Comparison of ENCODE assay signal across 10 cellular contexts in the genomic region with DNA sequence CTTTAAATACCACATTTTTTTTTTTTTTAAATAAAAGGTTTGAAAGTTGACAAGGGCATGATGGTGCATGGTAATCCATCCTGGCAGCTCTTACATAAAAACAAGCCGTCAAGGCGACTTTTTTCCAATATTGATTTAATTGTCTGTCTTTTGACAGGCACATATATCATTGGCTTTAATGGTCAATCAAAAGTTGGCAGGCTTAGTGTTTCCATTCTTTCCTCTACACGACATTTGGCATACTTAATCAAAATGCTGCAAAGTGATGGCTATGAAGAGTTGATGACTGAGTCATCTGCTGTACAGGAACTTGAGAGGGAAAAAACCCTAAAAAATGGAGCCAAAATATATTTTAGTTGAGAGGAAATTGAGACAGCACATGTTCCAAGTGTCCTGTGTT. TPM values are rescaled to one million over a fixed set of nuclear protein-coding genes. Genes with fewer than 3 reads are reported as not detected.
A peak's percentile ranks its signal among the peaks of the same experiment; 100 is the strongest.
DNase-seq lines count a peak whose midpoint lies in the region; ATAC-seq, FAIRE-seq and TF ChIP-seq lines count a peak whose summit lies in the region.
"Had no signal": no experiment of that assay in that cellular context is flagged by ENCODE, and none has a peak within 500 bp of the region (broad histone marks: within the 10 kb centered on the region; RNA-seq: fewer than 3 reads in every experiment).

No MANE protein-coding gene starts in this region.

- no peaks in the 10 kb centered on the region for H3K4me1 Mint-ChIP-seq in Caco-2 (ENCODE audit: low read depth, unreplicated experiment)

- H3K9me3 ChIP-seq in ovary: no peaks in the 10 kb centered on the region
- no peaks in the 10 kb centered on the region for H3K9me3 ChIP-seq in Caco-2

- CTCF ChIA-PET in Caco-2 (lab: Charles Lee): no interaction called here

- no peak overlapping the region for H3K4me3 Mint-ChIP-seq in Caco-2 (ENCODE audit: unreplicated experiment)

- no peak for FAIRE-seq in bronchial epithelial cell (lab: Jason Lieb, UNC)

- no peaks in the 10 kb centered on the region for H3K27me3 Mint-ChIP-seq in Caco-2 (ENCODE audit: insufficient read depth, unreplicated experiment)

- H3K4me3 ChIP-seq in bronchial epithelial cell (ENCODE audit: low read depth, low read length) (no peak overlapping the region), ovary (peak overlapping the region; percentile 71), Caco-2 (ENCODE audit: low read depth, low read length) (no peak overlapping the region)

- H3K36me3 Mint-ChIP-seq in Caco-2 (ENCODE audit: insufficient read depth, unreplicated experiment): peaks cover 13% of the 10 kb centered on the region

- no TSS peak for BruUV-seq in Caco-2 (replicated peaks; lab: Mats Ljungman, UMichigan)

- H3K27ac ChIP-seq in ovary: peak overlapping the region in 1 of 2 donors; percentile 45
- H3K27ac ChIP-seq: KMS-11 had no signal

- TF ChIP-seq POLR2A in ovary (IDR thresholded peaks at IDR 0.05): no peak

- H3K27me3 ChIP-seq in bronchial epithelial cell (ENCODE audit: control insufficient read depth, insufficient read depth, low read length) (no peaks in the 10 kb centered on the region), ovary (no peaks in the 10 kb centered on the region), Caco-2 (replicated peaks; ENCODE audit: control insufficient read depth, insufficient read depth, low read length) (no peaks in the 10 kb centered on the region)

- H3K9me3 Mint-ChIP-seq in Caco-2 (ENCODE audit: unreplicated experiment): no peaks in the 10 kb centered on the region

- TF ChIP-seq CTCF in bronchial epithelial cell (IDR thresholded peaks at IDR 0.05; ENCODE audit: insufficient read depth, low read length, severe bottlenecking) (no peak), ovary (IDR thresholded peaks at IDR 0.05) (no peak), Caco-2 (IDR thresholded peaks at IDR 0.05; ENCODE audit: insufficient read depth in 1 of 2, low read depth in 1 of 2, low read length in 1 of 2, severe bottlenecking in 1 of 2, unreplicated experiment in 1 of 2) (no peak)

- DNase-seq in DMS153 treated with DMSO at 0.1 percent for 48 hours (lab: John Stamatoyannopoulos, UW; ENCODE audit: unreplicated experiment): peak; percentile 62
- DNase-seq in NCI-H1417 (lab: John Stamatoyannopoulos, UW): peak in 2 of 3 experiments; percentile 57 to 93
- DNase-seq in bronchial epithelial cell (ENCODE audit: low read depth): peak; percentile 22
- DNase-seq in ovary: no peak
- DNase-seq in Caco-2: no peak
- no peak for DNase-seq in putamen (ENCODE audit: low spot score)
- no peak for DNase-seq in left lobe of liver (ENCODE audit: low spot score)
- DNase-seq in AG20443 (ENCODE audit: low spot score): no peak
- DNase-seq: stimulated activated CD4-positive, alpha-beta T cell treated with anti-CD3 and anti-CD28 coated beads, Interleukin-4, amount 100 ng/mL, for 24 hours had no signal

- intact Hi-C loops in ovary (cut with DNase I) (loop anchor here in 2 of 4 donors (5.0 kb wide), 2 partner anchors 34 to 39 kb away; no protein-coding TSS in a partner anchor), Caco-2 (cut with micrococcal nuclease; ENCODE audit: unreplicated experiment) (no loop called here)

- 2 to 10% (median 3%) methylated on average over 3 of the region's 3 CpGs for WGBS in ovary, 3 donors

- POLR2A ChIA-PET in Caco-2 (lab: Charles Lee): no interaction called here

- no peak overlapping the region for H3K27ac Mint-ChIP-seq in Caco-2 (ENCODE audit: unreplicated experiment)

- ATAC-seq in left lobe of liver: no peak

- H3K36me3 ChIP-seq in bronchial epithelial cell (ENCODE audit: control insufficient read depth, insufficient read depth, low read length): no peaks in the 10 kb centered on the region
- no peaks in the 10 kb centered on the region for H3K36me3 ChIP-seq in ovary
- no peaks in the 10 kb centered on the region for H3K36me3 ChIP-seq in Caco-2 (ENCODE audit: control insufficient read depth, insufficient read depth, low read length)

- peaks cover 17% of the 10 kb centered on the region for H3K4me1 ChIP-seq in ovary (ENCODE audit: insufficient read depth)
- peaks cover 8% of the 10 kb centered on the region; the same call in 1 of the 2 replicates for H3K4me1 ChIP-seq in Caco-2

- no peak for TF ChIP-seq EP300 in ovary (IDR thresholded peaks at IDR 0.05)

RNA-seq across cellular contexts. Expression of a gene that starts 3.0 kb away (rescaled TPM):
- total RNA-seq in bronchial epithelial cell: 1.3 and 1.5 TPM in 2 replicates
- 100 to 1,000 TPM in 1 of 7 donors, 10 to 100 TPM in 6; 28.5 to 109 (median 69.0) TPM for total RNA-seq in ovary
- 10 to 100 TPM; 27.9 to 51.8 TPM for polyA plus RNA-seq in ovary
- 3.4 and 4.4 TPM in 2 replicates for total RNA-seq in Caco-2 (2022)
- total RNA-seq in left lobe of liver: 12.1 TPM

RNA-seq across cellular contexts. Expression of a gene that starts 4.7 kb away (rescaled TPM):
- total RNA-seq in bronchial epithelial cell (6.3 and 6.8 TPM in 2 replicates), ovary (10 to 100 TPM; 15.4 to 55.7 (median 32.6) TPM), Caco-2 (2022) (9.3 and 9.6 TPM in 2 replicates), left lobe of liver (25.4 TPM)
- 10 to 100 TPM; 19.8 to 28.4 TPM for polyA plus RNA-seq in ovary

Comparison
In these comparisons a context has a peak if more than half of its experiments do, and no peak if none do; other contexts are left out.
1. DNase-seq: peak in DMS153 treated with DMSO at 0.1 percent for 48 hours (single experiment), NCI-H1417 (2 of 3) and bronchial epithelial cell (single experiment); none in ovary (0 of 5), Caco-2 (0 of 2), putamen (single experiment), left lobe of liver (single experiment) and AG20443 (single experiment).